Comparison of ENCODE assay signal across 22 cellular contexts in the genomic region with DNA sequence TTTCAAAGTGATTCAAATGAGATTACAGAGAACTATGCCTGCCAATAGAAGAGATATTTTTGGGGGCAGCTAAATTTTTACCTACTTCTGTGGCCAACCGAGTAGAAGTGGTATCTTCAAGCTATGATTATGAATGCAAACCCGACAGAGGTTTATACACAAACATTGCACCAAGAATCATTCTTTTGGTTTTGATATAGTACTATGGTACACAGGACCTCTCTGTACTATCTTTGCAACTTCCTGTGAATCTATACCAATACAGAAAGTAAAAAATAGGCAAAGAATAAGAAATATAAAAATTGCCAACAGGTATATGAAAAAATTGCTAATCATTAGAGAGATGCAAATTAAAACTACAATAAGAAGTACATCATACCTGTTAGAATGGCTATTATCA.
"Had no signal": no experiment of that assay in that cellular context is flagged by ENCODE, and none has a peak within 500 bp of the region (broad histone marks: within the 10 kb centered on the region; RNA-seq: fewer than 3 reads in every experiment).

No MANE protein-coding gene starts in this region.

- H3K27me3 Mint-ChIP-seq: dendritic cell treated with granulocyte-macrophage colony-stimulating factor and Interleukin-4, amounts not matched to agents 40 ng/mL and 50 ng/mL, for 4 days; effector memory CD8-positive, alpha-beta T cell had no signal

- DNase-seq: colonic mucosa; cortex of kidney; dermis blood vessel endothelial cell; dorsolateral prefrontal cortex; effector CD4-positive, alpha-beta T cell; effector CD8-positive, alpha-beta T cell; effector memory CD4-positive, alpha-beta T cell; effector memory CD8-positive, alpha-beta T cell; endodermal cell; erythroblast; esophagus squamous epithelium; foreskin fibroblast; foreskin keratinocyte; foreskin melanocyte; gastrocnemius medialis; glutamatergic neuron; head of caudate nucleus; heart left ventricle; heart right ventricle had no signal

- H3K4me3 Mint-ChIP-seq: dendritic cell treated with granulocyte-macrophage colony-stimulating factor and Interleukin-4, amounts not matched to agents 40 ng/mL and 50 ng/mL, for 4 days; endodermal cell had no signal

- H3K9me3 Mint-ChIP-seq: dendritic cell treated with granulocyte-macrophage colony-stimulating factor and Interleukin-4, amounts not matched to agents 40 ng/mL and 50 ng/mL, for 4 days; effector memory CD8-positive, alpha-beta T cell had no signal

- H3K4me1 Mint-ChIP-seq: endodermal cell had no signal

- H3K27ac Mint-ChIP-seq: dendritic cell treated with granulocyte-macrophage colony-stimulating factor and Interleukin-4, amounts not matched to agents 40 ng/mL and 50 ng/mL, for 4 days; endodermal cell had no signal

- ATAC-seq: effector memory CD8-positive, alpha-beta T cell; esophagus mucosa; foreskin keratinocyte; gastrocnemius medialis; gastroesophageal sphincter; heart left ventricle; heart right ventricle had no signal
